Comparison of ENCODE assay signal across 1 cellular context in genomic region chr6:151056230-151056907, GRCh38.
TF ChIP-seq lines count a peak whose summit lies in the region.

No MANE protein-coding gene starts in this region.

TF ChIP-seq in HepG2, 621 proteins besides CTCF, POLR2A, EP300 and RAD21:
- no peak for TF ChIP-seq RBFOX2 (IDR thresholded peaks at IDR 0.05; ENCODE audit: low read depth, low read length)
- TF ChIP-seq BCL6 (CRISPR knock-in tag; IDR thresholded peaks at IDR 0.05), result 0 out of 2 replicates have a peak, but pooled peaks have one; percentile 24
- TF ChIP-seq HNF4G (IDR thresholded peaks at IDR 0.05; ENCODE audit: borderline replicate concordance, low read depth, low read length), result peak; percentile 57; the same call in 1 of the 2 replicates
- no peak for TF ChIP-seq HNF4G (CRISPR knock-in tag; IDR thresholded peaks at IDR 0.05; ENCODE audit: borderline replicate concordance, low read depth)
- TF ChIP-seq ARID5B (CRISPR knock-in tag; IDR thresholded peaks at IDR 0.05), result peak; percentile 54; the same call in 1 of the 2 replicates
- TF ChIP-seq CEBPG (CRISPR knock-in tag; IDR thresholded peaks at IDR 0.05), result peak; percentile 44; the same call in 1 of the 2 replicates
- TF ChIP-seq ZNF558 (CRISPR knock-in tag; IDR thresholded peaks at IDR 0.05; ENCODE audit: borderline replicate concordance), result no peak
- 0 out of 2 replicates have a peak, but pooled peaks have one; percentile 45 for TF ChIP-seq HMG20A (CRISPR knock-in tag; IDR thresholded peaks at IDR 0.05; ENCODE audit: borderline replicate concordance)
- 0 out of 2 replicates have a peak, but pooled peaks have one; percentile 10 for TF ChIP-seq HOXA3 (CRISPR knock-in tag; IDR thresholded peaks at IDR 0.05)
- TF ChIP-seq ZNF644 (CRISPR knock-in tag; IDR thresholded peaks at IDR 0.05; ENCODE audit: low read depth), result peak; percentile 82; the same call in 1 of the 2 replicates
- peak; percentile 51; the same call in 1 of the 2 replicates for TF ChIP-seq ZGPAT (CRISPR knock-in tag; IDR thresholded peaks at IDR 0.05)
- TF ChIP-seq HNF4A (CRISPR knock-in tag; IDR thresholded peaks at IDR 0.05), result peak; percentile 76
- TF ChIP-seq MAX (IDR thresholded peaks at IDR 0.05), result peak; percentile 35; the same call in 1 of the 2 replicates
- no peak for TF ChIP-seq CEBPZ (IDR thresholded peaks at IDR 0.05; ENCODE audit: low read length)
- TF ChIP-seq HIC2 (CRISPR knock-in tag; IDR thresholded peaks at IDR 0.05; ENCODE audit: low read depth), result peak; percentile 93; the same call in 1 of the 2 replicates
- TF ChIP-seq ZNF501 (CRISPR knock-in tag; IDR thresholded peaks at IDR 0.05), result 0 out of 2 replicates have a peak, but pooled peaks have one; percentile 22
- 0 out of 2 replicates have a peak, but pooled peaks have one; percentile 10 for TF ChIP-seq FOSL2 (CRISPR knock-in tag; IDR thresholded peaks at IDR 0.05)
- TF ChIP-seq CEBPB (IDR thresholded peaks at IDR 0.05; ENCODE audit: borderline replicate concordance, low read depth, low read length), result peak; percentile 68
- TF ChIP-seq SRSF1 (optimal IDR thresholded peaks at IDR 0.05; ENCODE audit: low read depth, low read length), result no peak
- TF ChIP-seq MEF2D (CRISPR knock-in tag; IDR thresholded peaks at IDR 0.05), result peak; percentile 52; the same call in 1 of the 2 replicates
- peak; percentile 61 for TF ChIP-seq TEAD3 (CRISPR knock-in tag; optimal IDR thresholded peaks at IDR 0.05; ENCODE audit: borderline replicate concordance)
- TF ChIP-seq PRMT3 (CRISPR knock-in tag; IDR thresholded peaks at IDR 0.05; ENCODE audit: borderline replicate concordance, low read depth), result no peak
- TF ChIP-seq ZNF263 (CRISPR knock-in tag; IDR thresholded peaks at IDR 0.05), result peak; percentile 30; the same call in 1 of the 2 replicates
TF ChIP-seq in HepG2: peak in this region for 17.
